Comparison of ENCODE assay signal across 17 cellular contexts in the genomic region with DNA sequence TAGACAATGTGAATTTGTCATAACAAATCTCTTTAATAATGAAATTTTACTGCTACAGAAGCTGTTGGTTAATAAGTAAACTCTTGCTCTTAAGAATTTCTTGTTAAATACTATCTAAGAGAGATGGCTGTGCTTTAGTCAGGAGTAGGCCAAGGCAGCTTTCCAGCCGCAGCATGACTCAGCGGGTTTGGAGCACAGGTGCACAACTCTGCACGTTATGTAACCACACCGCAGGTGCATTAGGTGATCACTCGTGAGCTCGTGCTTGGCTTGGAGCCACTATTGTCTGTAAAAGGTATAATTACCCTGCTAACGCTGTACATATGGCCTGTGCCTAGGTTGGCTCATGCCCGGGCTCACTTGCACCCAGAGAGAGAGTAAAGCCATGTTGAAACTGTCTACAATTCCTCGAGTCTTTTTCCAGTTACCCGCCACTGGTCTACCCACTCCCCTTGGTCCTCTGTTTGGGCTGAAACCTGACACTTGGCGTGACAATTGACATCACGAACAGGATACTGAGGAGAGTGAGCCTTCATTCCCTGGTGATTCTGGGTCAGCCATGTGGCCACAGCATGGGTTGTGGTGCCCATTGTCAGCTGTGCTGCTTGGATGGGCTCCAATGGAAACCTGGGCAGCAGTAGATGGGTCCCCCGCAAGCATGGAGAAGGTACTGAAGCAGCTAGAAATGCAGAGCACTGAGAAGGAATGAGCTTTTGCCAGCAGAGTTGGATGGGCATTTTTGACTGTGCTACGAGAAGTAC. TPM values are rescaled to one million over a fixed set of nuclear protein-coding genes. Genes with fewer than 3 reads are reported as not detected.
A peak's percentile ranks its signal among the peaks of the same experiment; 100 is the strongest.
DNase-seq lines count a peak whose midpoint lies in the region; ATAC-seq and TF ChIP-seq lines count a peak whose summit lies in the region.
"Had no signal": no experiment of that assay in that cellular context is flagged by ENCODE, and none has a peak within 500 bp of the region (broad histone marks: within the 10 kb centered on the region; RNA-seq: fewer than 3 reads in every experiment).

No MANE protein-coding gene starts in this region.

- no peak for TF ChIP-seq EP300 in SK-N-SH (IDR thresholded peaks at IDR 0.05; ENCODE audit: borderline replicate concordance in 1 of 2, low read depth in 1 of 2, low read length in 1 of 2)
- TF ChIP-seq EP300 in suprapubic skin (IDR thresholded peaks at IDR 0.05), result no peak

- H3K4me3 ChIP-seq in breast epithelium, result no peak overlapping the region
- H3K4me3 ChIP-seq in upper lobe of right lung, result no peak overlapping the region
- H3K4me3 ChIP-seq in SK-N-SH (ENCODE audit: low read depth in 2 of 2, low read length in 1 of 2), result no peak overlapping the region
- no peak overlapping the region for H3K4me3 ChIP-seq in suprapubic skin
- H3K4me3 ChIP-seq: gastroesophageal sphincter, GM12878, HAP-1, tibial artery had no signal

- intact Hi-C loops in MCF 10A (cut with micrococcal nuclease) (no loop called here), breast epithelium (cut with DNase I; ENCODE audit: low total_unique reads) (no loop called here), upper lobe of right lung (cut with DNase I) (no loop called here)
- intact Hi-C loops in activated T-helper 2 cell treated with anti-CD3 and anti-CD28 coated beads, Interferon-gamma antibody, Interleukin-2, Interleukin-4, amounts not matched to agents 10 μg/mL and 5 μg/mL and 100 μg/mL, durations not matched to agents 14 hours and 24 hours and 36 hours (cut with micrococcal nuclease), result no loop called here

- H3K4me1 ChIP-seq in breast epithelium (no peaks in the 10 kb centered on the region), upper lobe of right lung (no peaks in the 10 kb centered on the region), SK-N-SH (ENCODE audit: control insufficient read depth in 1 of 2, insufficient read depth in 2 of 2, low read depth in 1 of 2, low read length in 1 of 2) (no peaks in the 10 kb centered on the region), suprapubic skin (no peaks in the 10 kb centered on the region)
- H3K4me1 ChIP-seq: gastroesophageal sphincter, HAP-1, tibial artery had no signal

- peak; percentile 93 for ATAC-seq in upper lobe of right lung
- ATAC-seq: activated T-cell treated with anti-CD3 and anti-CD28 coated beads, Interleukin-2, amount 50 U/mL, for 4 hours; CD8-positive, alpha-beta T cell; gastroesophageal sphincter; GM12878 had no signal

- TF ChIP-seq CTCF in MCF 10A (IDR thresholded peaks at IDR 0.05; ENCODE audit: unreplicated experiment), result no peak
- no peak for TF ChIP-seq CTCF in breast epithelium (IDR thresholded peaks at IDR 0.05)
- TF ChIP-seq CTCF in upper lobe of right lung (IDR thresholded peaks at IDR 0.05), result no peak
- no peak for TF ChIP-seq CTCF in SK-N-SH (IDR thresholded peaks at IDR 0.05)
- TF ChIP-seq CTCF in suprapubic skin (IDR thresholded peaks at IDR 0.05), result no peak

- DNase-seq in MCF 10A (ENCODE audit: unreplicated experiment) (peak; percentile 88), breast epithelium (ENCODE audit: low spot score in 2 of 2) (no peak), SHP77 treated with DMSO at 0.1 percent for 48 hours (lab: John Stamatoyannopoulos, UW) (peak; percentile 50), kidney tubule cell (ENCODE audit: low spot score) (peak; percentile 90), upper lobe of right lung (peak; percentile 93), SK-N-SH (no peak), suprapubic skin (ENCODE audit: low spot score in 2 of 2) (no peak)
- no peak for DNase-seq in activated T-helper 2 cell treated with anti-CD3 and anti-CD28 coated beads, Interferon-gamma antibody, Interleukin-2, Interleukin-4, amounts not matched to agents 10 μg/mL and 5 μg/mL and 100 μg/mL, durations not matched to agents 14 hours and 24 hours and 36 hours (ENCODE audit: low spot score)
- DNase-seq: activated CD4-positive, alpha-beta T cell treated with anti-CD3 and anti-CD28 coated beads, Interleukin-2, amount 50 U/mL, for 4 hours; activated T-cell treated with anti-CD3 and anti-CD28 coated beads, Interleukin-2, amount 50 U/mL, for 4 hours; CD8-positive, alpha-beta T cell; NCI-H2081 treated with DMSO at 0.1 percent for 48 hours; stimulated activated CD4-positive, alpha-beta T cell treated with anti-CD3 and anti-CD28 coated beads, Interleukin-4, amount 100 ng/mL, for 4 hours; tibial artery had no signal

- no peaks in the 10 kb centered on the region for H3K9me2 ChIP-seq in SK-N-SH

- no peaks in the 10 kb centered on the region for H3K9me3 ChIP-seq in breast epithelium
- H3K9me3 ChIP-seq in upper lobe of right lung, result no peaks in the 10 kb centered on the region
- no peaks in the 10 kb centered on the region for H3K9me3 ChIP-seq in SK-N-SH
- H3K9me3 ChIP-seq in suprapubic skin, result no peaks in the 10 kb centered on the region
- H3K9me3 ChIP-seq: gastroesophageal sphincter, HAP-1, tibial artery had no signal

- H3K4me2 ChIP-seq in SK-N-SH, result no peak overlapping the region

- H4K20me1 ChIP-seq in SK-N-SH (ENCODE audit: insufficient read depth), result no peaks in the 10 kb centered on the region

- no peak overlapping the region for H3K27ac ChIP-seq in breast epithelium
- peak overlapping the region; percentile 6 for H3K27ac ChIP-seq in upper lobe of right lung
- H3K27ac ChIP-seq in SK-N-SH (ENCODE audit: low read depth in 2 of 2, low read length in 1 of 2), result no peak overlapping the region
- no peak overlapping the region for H3K27ac ChIP-seq in suprapubic skin
- H3K27ac ChIP-seq: gastroesophageal sphincter, tibial artery had no signal

- CTCF ChIA-PET in MCF 10A (lab: Yijun Ruan, JAX), result interaction anchor here (0.9 to 3.7 kb wide), 4 partner anchors 8 to 46 kb away, joined by 4 to 41 read pairs (median 11); a partner anchor contains a TSS
- CTCF ChIA-PET in SK-N-SH (lab: Yijun Ruan, JAX), result interaction anchor here (0.9 to 4.5 kb wide), 4 partner anchors 8 to 46 kb away, joined by 3 to 35 read pairs (median 8); a partner anchor contains a TSS

- no peaks in the 10 kb centered on the region for H3F3A ChIP-seq in SK-N-SH (replicated peaks; ENCODE audit: insufficient read depth)

- H3K36me3 ChIP-seq in breast epithelium (no peaks in the 10 kb centered on the region), upper lobe of right lung (no peaks in the 10 kb centered on the region), SK-N-SH (replicated peaks in 1 of 2; ENCODE audit: control insufficient read depth in 1 of 2, insufficient read depth in 2 of 2, low read length in 1 of 2) (peaks cover 0 to 2% of the 10 kb centered on the region in 2 experiments), suprapubic skin (peaks cover 10% of the 10 kb centered on the region)
- H3K36me3 ChIP-seq: HAP-1 had no signal

- H2AFZ ChIP-seq in SK-N-SH (ENCODE audit: low read depth), result no peak overlapping the region

- no peak for TF ChIP-seq RAD21 in SK-N-SH (IDR thresholded peaks at IDR 0.05; ENCODE audit: low read length)

- H3K4me1 Mint-ChIP-seq in MCF 10A (ENCODE audit: insufficient read depth, unreplicated experiment), result no peaks in the 10 kb centered on the region
- no peaks in the 10 kb centered on the region for H3K4me1 Mint-ChIP-seq in activated T-helper 2 cell treated with anti-CD3 and anti-CD28 coated beads, Interferon-gamma antibody, Interleukin-2, Interleukin-4, amounts not matched to agents 10 μg/mL and 5 μg/mL and 100 μg/mL, durations not matched to agents 14 hours and 24 hours and 36 hours (ENCODE audit: low read depth)

- 99% methylated on average over 11 of the region's 14 CpGs for WGBS in SK-N-SH (ENCODE audit: low lambda C conversion rate)
- 80% methylated on average over 14 of the region's 14 CpGs for WGBS in suprapubic skin

- no peak overlapping the region for H3K27ac Mint-ChIP-seq in MCF 10A (ENCODE audit: low read depth, unreplicated experiment)
- H3K27ac Mint-ChIP-seq in activated T-helper 2 cell treated with anti-CD3 and anti-CD28 coated beads, Interferon-gamma antibody, Interleukin-2, Interleukin-4, amounts not matched to agents 10 μg/mL and 5 μg/mL and 100 μg/mL, durations not matched to agents 14 hours and 24 hours and 36 hours, result no peak overlapping the region
- H3K27ac Mint-ChIP-seq: CD8-positive, alpha-beta T cell had no signal

- H3K9ac ChIP-seq in SK-N-SH, result no peak overlapping the region

- no peaks in the 10 kb centered on the region for H3K79me2 ChIP-seq in SK-N-SH (ENCODE audit: insufficient read depth)

- H3K27me3 ChIP-seq in breast epithelium, result no peaks in the 10 kb centered on the region
- no peaks in the 10 kb centered on the region for H3K27me3 ChIP-seq in upper lobe of right lung
- no peaks in the 10 kb centered on the region for H3K27me3 ChIP-seq in SK-N-SH (ENCODE audit: insufficient read depth)
- no peaks in the 10 kb centered on the region for H3K27me3 ChIP-seq in suprapubic skin
- H3K27me3 ChIP-seq: gastroesophageal sphincter, tibial artery had no signal

- no peaks in the 10 kb centered on the region for H3K27me3 Mint-ChIP-seq in MCF 10A (ENCODE audit: insufficient read depth, unreplicated experiment)
- no peaks in the 10 kb centered on the region for H3K27me3 Mint-ChIP-seq in activated T-helper 2 cell treated with anti-CD3 and anti-CD28 coated beads, Interferon-gamma antibody, Interleukin-2, Interleukin-4, amounts not matched to agents 10 μg/mL and 5 μg/mL and 100 μg/mL, durations not matched to agents 14 hours and 24 hours and 36 hours (ENCODE audit: low read depth)

- H3K4me3 Mint-ChIP-seq in MCF 10A (ENCODE audit: unreplicated experiment), result no peak overlapping the region
- H3K4me3 Mint-ChIP-seq in activated T-helper 2 cell treated with anti-CD3 and anti-CD28 coated beads, Interferon-gamma antibody, Interleukin-2, Interleukin-4, amounts not matched to agents 10 μg/mL and 5 μg/mL and 100 μg/mL, durations not matched to agents 14 hours and 24 hours and 36 hours (ENCODE audit: low read depth), result no peak overlapping the region
- H3K4me3 Mint-ChIP-seq: activated T-cell treated with anti-CD3 and anti-CD28 coated beads, Interleukin-2, amount 50 U/mL, for 4 hours; CD8-positive, alpha-beta T cell had no signal

- BruUV-seq in MCF 10A (replicated peaks; lab: Mats Ljungman, UMichigan), result no TSS peak

- TF ChIP-seq POLR2A in breast epithelium (IDR thresholded peaks at IDR 0.05) (no peak), suprapubic skin (IDR thresholded peaks at IDR 0.05) (no peak)

- H3K9me3 Mint-ChIP-seq in MCF 10A (ENCODE audit: unreplicated experiment), result no peaks in the 10 kb centered on the region
- no peaks in the 10 kb centered on the region for H3K9me3 Mint-ChIP-seq in activated T-helper 2 cell treated with anti-CD3 and anti-CD28 coated beads, Interferon-gamma antibody, Interleukin-2, Interleukin-4, amounts not matched to agents 10 μg/mL and 5 μg/mL and 100 μg/mL, durations not matched to agents 14 hours and 24 hours and 36 hours
- H3K9me3 Mint-ChIP-seq: activated T-cell treated with anti-CD3 and anti-CD28 coated beads, Interleukin-2, amount 50 U/mL, for 4 hours; CD8-positive, alpha-beta T cell had no signal

- H3K36me3 Mint-ChIP-seq in MCF 10A (ENCODE audit: insufficient read depth, unreplicated experiment), result peaks cover 19% of the 10 kb centered on the region
- peaks cover 12% of the 10 kb centered on the region for H3K36me3 Mint-ChIP-seq in activated T-helper 2 cell treated with anti-CD3 and anti-CD28 coated beads, Interferon-gamma antibody, Interleukin-2, Interleukin-4, amounts not matched to agents 10 μg/mL and 5 μg/mL and 100 μg/mL, durations not matched to agents 14 hours and 24 hours and 36 hours (ENCODE audit: low read depth)

- POLR2A ChIA-PET in MCF 10A (lab: Yijun Ruan, JAX), result interaction anchor here (0.8 to 1.5 kb wide), 5 partner anchors 10 to 199 kb away, joined by 3 to 5 read pairs (median 3); a partner anchor contains a TSS
- POLR2A ChIA-PET in SK-N-SH (lab: Yijun Ruan, JAX), result no interaction called here

RNA-seq across cellular contexts. Expression of a gene that starts 18.4 kb away (rescaled TPM):
- total RNA-seq in MCF 10A (2022), result 20.8 and 22.7 TPM in 2 replicates
- total RNA-seq in breast epithelium, result 10 to 100 TPM; 34.6 to 59.7 (median 36.1) TPM
- 33.0 TPM for total RNA-seq in upper lobe of right lung
- polyA plus RNA-seq in SK-N-SH (2012; rRNA removed), result 7.7 and 11.7 TPM in 2 replicates
- polyA plus RNA-seq in SK-N-SH (2012; cell fraction: cytosol; rRNA removed), result 7.1 and 7.8 TPM in 2 replicates
- polyA plus RNA-seq in SK-N-SH (2012; cell fraction: nucleus; rRNA removed), result 20.3 and 38.8 TPM in 2 replicates
- 39.5 and 40.9 TPM in 2 replicates for total RNA-seq in activated T-helper 2 cell treated with anti-CD3 and anti-CD28 coated beads, Interferon-gamma antibody, Interleukin-2, Interleukin-4, amounts not matched to agents 10 μg/mL and 5 μg/mL and 100 μg/mL, durations not matched to agents 14 hours and 24 hours and 36 hours
- 10 to 100 TPM; 16.9 to 72.1 (median 21.1) TPM for total RNA-seq in suprapubic skin

RNA-seq across cellular contexts. Expression of a gene that starts 46.1 kb away (rescaled TPM):
- total RNA-seq in MCF 10A (2022), result 7.7 and 9.7 TPM in 2 replicates
- total RNA-seq in breast epithelium, result 10 to 100 TPM; 10.7 to 32.1 (median 18.7) TPM
- 10.2 TPM for total RNA-seq in upper lobe of right lung
- polyA plus RNA-seq in SK-N-SH (2012; rRNA removed), result 4.8 and 7.5 TPM in 2 replicates
- polyA plus RNA-seq in SK-N-SH (2012; cell fraction: cytosol; rRNA removed), result 4.6 and 5.1 TPM in 2 replicates
- polyA plus RNA-seq in SK-N-SH (2012; cell fraction: nucleus; rRNA removed), result 11.8 and 18.3 TPM in 2 replicates
- total RNA-seq in activated T-helper 2 cell treated with anti-CD3 and anti-CD28 coated beads, Interferon-gamma antibody, Interleukin-2, Interleukin-4, amounts not matched to agents 10 μg/mL and 5 μg/mL and 100 μg/mL, durations not matched to agents 14 hours and 24 hours and 36 hours, result 14.8 and 15.1 TPM in 2 replicates
- 10 to 100 TPM in 2 of 4 donors, 1 to 10 TPM in 2; 7.2 to 20.0 (median 11.2) TPM for total RNA-seq in suprapubic skin

Comparison
In these comparisons a context has a peak if more than half of its experiments do, and no peak if none do; other contexts are left out.
1. DNase-seq: peak in MCF 10A (single experiment), SHP77 treated with DMSO at 0.1 percent for 48 hours (single experiment), kidney tubule cell (single experiment) and upper lobe of right lung (single experiment); none in breast epithelium (0 of 2), SK-N-SH (single experiment), activated T-helper 2 cell treated with anti-CD3 and anti-CD28 coated beads, Interferon-gamma antibody, Interleukin-2, Interleukin-4, amounts not matched to agents 10 μg/mL and 5 μg/mL and 100 μg/mL, durations not matched to agents 14 hours and 24 hours and 36 hours (single experiment) and suprapubic skin (0 of 2).